ENCODE assay signal across 9 cellular contexts in the genomic region with DNA sequence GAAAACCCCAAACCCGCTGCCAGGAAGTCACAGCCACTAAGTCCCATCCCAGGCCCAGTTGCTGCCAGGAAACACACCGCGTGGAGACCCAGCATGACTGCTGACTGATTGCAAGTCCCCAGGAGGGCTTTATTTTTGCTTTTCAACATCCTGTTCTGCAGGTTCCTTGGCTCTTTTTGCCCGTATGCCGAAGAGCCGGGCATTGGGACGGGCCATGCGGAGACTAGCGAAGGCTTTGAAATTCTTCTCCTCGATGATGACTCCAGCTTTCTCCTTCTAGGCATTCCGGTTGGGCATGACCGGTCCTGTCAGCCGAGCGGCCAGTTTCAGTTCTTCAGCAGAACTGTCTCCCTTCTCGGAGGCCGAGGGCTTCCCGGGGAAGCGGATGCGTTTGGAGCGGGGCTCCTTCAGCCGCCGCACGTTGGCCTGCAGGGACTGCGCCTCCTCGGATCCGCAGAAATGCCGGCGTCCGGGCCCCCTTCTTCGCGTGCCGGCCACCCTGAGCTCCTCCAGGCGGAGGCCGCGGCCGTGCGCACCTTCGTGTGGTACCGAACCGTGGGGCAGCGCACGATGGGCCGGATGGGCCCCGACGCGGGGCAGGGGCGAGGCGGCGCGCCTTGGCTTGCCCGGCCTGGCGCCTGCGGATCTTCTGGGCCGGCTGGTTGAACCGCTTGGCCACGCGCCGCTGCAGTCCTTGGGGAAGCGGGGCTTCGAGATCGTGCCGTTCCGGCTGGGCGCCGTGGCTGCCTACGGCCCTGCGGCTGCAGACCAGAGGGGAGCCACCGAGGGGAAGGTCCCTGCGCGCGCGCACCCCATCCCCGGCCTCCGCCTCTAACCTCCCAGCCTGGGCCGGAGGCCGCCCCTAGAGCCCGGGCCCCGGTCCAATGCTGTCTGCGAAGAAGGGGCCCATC. TPM values are rescaled to one million over a fixed set of nuclear protein-coding genes. Genes with fewer than 3 reads are reported as not detected.
DNase-seq lines count a peak whose midpoint lies in the region; ATAC-seq and TF ChIP-seq lines count a peak whose summit lies in the region.
"Had no signal": no experiment of that assay in that cellular context is flagged by ENCODE, and none has a peak within 500 bp of the region (broad histone marks: within the 10 kb centered on the region; RNA-seq: fewer than 3 reads in every experiment).

No MANE protein-coding gene starts in this region.

- peak overlapping the region; percentile 18 to 51 (median 28) for H3K4me3 ChIP-seq in right lobe of liver

- H3K27ac ChIP-seq in right lobe of liver = no peak overlapping the region

- H3K36me3 ChIP-seq in right lobe of liver = no peaks in the 10 kb centered on the region

- ATAC-seq in activated T-cell treated with anti-CD3 and anti-CD28 coated beads, Interleukin-2, amount 50 U/mL, for 72 hours (replicated peaks in 1 of 2) = no peak
- peak; percentile 36 to 52 (median 40) for ATAC-seq in right lobe of liver
- ATAC-seq in HG03045 (IDR thresholded peaks at IDR 0.05; ENCODE audit: unreplicated experiment) = no peak
- ATAC-seq in HG03139 (IDR thresholded peaks at IDR 0.05; ENCODE audit: unreplicated experiment) = no peak

- no peaks in the 10 kb centered on the region for H3K4me1 ChIP-seq in right lobe of liver

- intact Hi-C loops in right lobe of liver (cut with DNase I) = no loop called here

- H3K36me3 Mint-ChIP-seq in activated T-cell treated with anti-CD3 and anti-CD28 coated beads, Interleukin-2, amount 50 U/mL, for 72 hours (ENCODE audit: insufficient read depth in 2 of 2) = no peaks in the 10 kb centered on the region
- peaks cover 2% of the 10 kb centered on the region for H3K36me3 Mint-ChIP-seq in chondrocyte (ENCODE audit: low read depth)
- peaks cover 4% of the 10 kb centered on the region for H3K36me3 Mint-ChIP-seq in type B pancreatic cell
- H3K36me3 Mint-ChIP-seq in T-helper 2 cell treated with Interferon-gamma antibody and Interleukin-4, amounts not matched to agents 5 μg/mL and 100 μg/mL, for 36 hours (ENCODE audit: low read depth) = no peaks in the 10 kb centered on the region

- H3K4me3 Mint-ChIP-seq in activated T-cell treated with anti-CD3 and anti-CD28 coated beads, Interleukin-2, amount 50 U/mL, for 72 hours = peak overlapping the region; percentile 58 to 62
- peak overlapping the region; percentile 28 for H3K4me3 Mint-ChIP-seq in chondrocyte (ENCODE audit: unreplicated experiment)
- H3K4me3 Mint-ChIP-seq in type B pancreatic cell = peak overlapping the region; percentile 76
- H3K4me3 Mint-ChIP-seq in T-helper 2 cell treated with Interferon-gamma antibody and Interleukin-4, amounts not matched to agents 5 μg/mL and 100 μg/mL, for 36 hours = no peak overlapping the region

- 6% methylated on average over 18 of the region's 79 CpGs for WGBS in right lobe of liver (ENCODE audit: insufficient coverage, low coverage, low lambda C conversion rate, missing lambda C conversion rate)

- no peak for TF ChIP-seq CTCF in chondrocyte (IDR thresholded peaks at IDR 0.05)
- TF ChIP-seq CTCF in right lobe of liver (IDR thresholded peaks at IDR 0.05) = no peak
- no peak for TF ChIP-seq CTCF in type B pancreatic cell (conservative IDR thresholded peaks at IDR 0.05)

- peaks cover 14% of the 10 kb centered on the region for H3K27me3 Mint-ChIP-seq in activated T-cell treated with anti-CD3 and anti-CD28 coated beads, Interleukin-2, amount 50 U/mL, for 72 hours (ENCODE audit: low read depth)
- H3K27me3 Mint-ChIP-seq in chondrocyte (ENCODE audit: low read depth) (no peaks in the 10 kb centered on the region), type B pancreatic cell (no peaks in the 10 kb centered on the region)
- H3K27me3 Mint-ChIP-seq in T-helper 2 cell treated with Interferon-gamma antibody and Interleukin-4, amounts not matched to agents 5 μg/mL and 100 μg/mL, for 36 hours (ENCODE audit: low read depth) = peaks cover 10% of the 10 kb centered on the region

- H3K9me3 ChIP-seq in right lobe of liver = no peaks in the 10 kb centered on the region

- no peaks in the 10 kb centered on the region for H3K4me1 Mint-ChIP-seq in activated T-cell treated with anti-CD3 and anti-CD28 coated beads, Interleukin-2, amount 50 U/mL, for 72 hours (ENCODE audit: low read depth)
- H3K4me1 Mint-ChIP-seq in chondrocyte (ENCODE audit: low read depth) = no peaks in the 10 kb centered on the region
- H3K4me1 Mint-ChIP-seq in type B pancreatic cell (ENCODE audit: unreplicated experiment) = no peaks in the 10 kb centered on the region
- H3K4me1 Mint-ChIP-seq in T-helper 2 cell treated with Interferon-gamma antibody and Interleukin-4, amounts not matched to agents 5 μg/mL and 100 μg/mL, for 36 hours (ENCODE audit: low read depth) = no peaks in the 10 kb centered on the region

- TF ChIP-seq POLR2A in right lobe of liver (IDR thresholded peaks at IDR 0.05) = no peak

- no peak overlapping the region for H3K27ac Mint-ChIP-seq in activated T-cell treated with anti-CD3 and anti-CD28 coated beads, Interleukin-2, amount 50 U/mL, for 72 hours
- H3K27ac Mint-ChIP-seq in chondrocyte (ENCODE audit: unreplicated experiment) = no peak overlapping the region
- H3K27ac Mint-ChIP-seq in type B pancreatic cell = peak overlapping the region; percentile 77
- no peak overlapping the region for H3K27ac Mint-ChIP-seq in T-helper 2 cell treated with Interferon-gamma antibody and Interleukin-4, amounts not matched to agents 5 μg/mL and 100 μg/mL, for 36 hours

- no peak for DNase-seq in activated T-cell treated with anti-CD3 and anti-CD28 coated beads, Interleukin-2, amount 50 U/mL, for 72 hours
- DNase-seq in activated T-cell treated with anti-CD3 and anti-CD28 coated beads for 4 hours (no peak), chondrocyte (ENCODE audit: low spot score) (no peak), right lobe of liver (peak in 2 of 3 donors; percentile 42 to 52), type B pancreatic cell (ENCODE audit: extremely low spot score, unreplicated experiment) (no peak)
- DNase-seq in T-helper 2 cell treated with Interferon-gamma antibody and Interleukin-4, amounts not matched to agents 5 μg/mL and 100 μg/mL, for 36 hours (ENCODE audit: low spot score) = no peak

- H3K9me3 Mint-ChIP-seq in activated T-cell treated with anti-CD3 and anti-CD28 coated beads, Interleukin-2, amount 50 U/mL, for 72 hours = no peaks in the 10 kb centered on the region
- H3K9me3 Mint-ChIP-seq in chondrocyte (ENCODE audit: low read depth) = peaks cover 34% of the 10 kb centered on the region
- H3K9me3 Mint-ChIP-seq in type B pancreatic cell = no peaks in the 10 kb centered on the region
- no peaks in the 10 kb centered on the region for H3K9me3 Mint-ChIP-seq in T-helper 2 cell treated with Interferon-gamma antibody and Interleukin-4, amounts not matched to agents 5 μg/mL and 100 μg/mL, for 36 hours

- H3K27me3 ChIP-seq in right lobe of liver = no peaks in the 10 kb centered on the region

RNA-seq across cellular contexts. Expression of gene ZSCAN5C, which starts 15.2 kb away (rescaled TPM):
- total RNA-seq in activated T-cell treated with anti-CD3 and anti-CD28 coated beads, Interleukin-2, amount 50 U/mL, for 72 hours = not detected
- total RNA-seq in chondrocyte (not detected in 3 replicates), right lobe of liver (not detected), type B pancreatic cell (ENCODE audit: low replicate concordance) (not detected in 2 replicates)
- total RNA-seq: HT-29 had no signal

RNA-seq across cellular contexts. Expression of gene ZSCAN5B, which starts 19.7 kb away (rescaled TPM):
- total RNA-seq in activated T-cell treated with anti-CD3 and anti-CD28 coated beads, Interleukin-2, amount 50 U/mL, for 72 hours = not detected
- total RNA-seq in chondrocyte = not detected in 3 replicates
- not detected for total RNA-seq in right lobe of liver
- not detected in 2 replicates for total RNA-seq in type B pancreatic cell (ENCODE audit: low replicate concordance)
- total RNA-seq: HT-29 had no signal

RNA-seq across cellular contexts. Expression of gene GALP, which starts 41.5 kb away (rescaled TPM):
- total RNA-seq in activated T-cell treated with anti-CD3 and anti-CD28 coated beads, Interleukin-2, amount 50 U/mL, for 72 hours = not detected
- not detected in 3 replicates for total RNA-seq in chondrocyte
- total RNA-seq in right lobe of liver = under 1 TPM in 2 of 6 experiments, not detected in 4; 0.42 to 0.46 TPM
- total RNA-seq in type B pancreatic cell (ENCODE audit: low replicate concordance) = not detected in 2 replicates
- total RNA-seq: HT-29 had no signal

RNA-seq across cellular contexts. Expression of gene EDDM13, which starts 55.3 kb away (rescaled TPM):
- total RNA-seq in activated T-cell treated with anti-CD3 and anti-CD28 coated beads, Interleukin-2, amount 50 U/mL, for 72 hours = under 1 TPM in 1 of 2 donors, not detected in 1; 0.67 TPM
- total RNA-seq in chondrocyte = not detected in 3 replicates
- total RNA-seq in right lobe of liver = not detected
- not detected in 2 replicates for total RNA-seq in type B pancreatic cell (ENCODE audit: low replicate concordance)
- total RNA-seq: HT-29 had no signal

Comparison
In these comparisons a context has a peak if more than half of its experiments do, and no peak if none do; other contexts are left out.
1. ATAC-seq: peak in right lobe of liver (4 of 4); none in activated T-cell treated with anti-CD3 and anti-CD28 coated beads, Interleukin-2, amount 50 U/mL, for 72 hours (0 of 2), HG03045 (single experiment) and HG03139 (single experiment).
2. DNase-seq: peak in right lobe of liver (2 of 3); none in activated T-cell treated with anti-CD3 and anti-CD28 coated beads, Interleukin-2, amount 50 U/mL, for 72 hours (0 of 2), activated T-cell treated with anti-CD3 and anti-CD28 coated beads for 4 hours (single experiment), chondrocyte (single experiment), type B pancreatic cell (single experiment) and T-helper 2 cell treated with Interferon-gamma antibody and Interleukin-4, amounts not matched to agents 5 μg/mL and 100 μg/mL, for 36 hours (single experiment).